Comparison of ENCODE assay signal across 8 cellular contexts in the genomic region with DNA sequence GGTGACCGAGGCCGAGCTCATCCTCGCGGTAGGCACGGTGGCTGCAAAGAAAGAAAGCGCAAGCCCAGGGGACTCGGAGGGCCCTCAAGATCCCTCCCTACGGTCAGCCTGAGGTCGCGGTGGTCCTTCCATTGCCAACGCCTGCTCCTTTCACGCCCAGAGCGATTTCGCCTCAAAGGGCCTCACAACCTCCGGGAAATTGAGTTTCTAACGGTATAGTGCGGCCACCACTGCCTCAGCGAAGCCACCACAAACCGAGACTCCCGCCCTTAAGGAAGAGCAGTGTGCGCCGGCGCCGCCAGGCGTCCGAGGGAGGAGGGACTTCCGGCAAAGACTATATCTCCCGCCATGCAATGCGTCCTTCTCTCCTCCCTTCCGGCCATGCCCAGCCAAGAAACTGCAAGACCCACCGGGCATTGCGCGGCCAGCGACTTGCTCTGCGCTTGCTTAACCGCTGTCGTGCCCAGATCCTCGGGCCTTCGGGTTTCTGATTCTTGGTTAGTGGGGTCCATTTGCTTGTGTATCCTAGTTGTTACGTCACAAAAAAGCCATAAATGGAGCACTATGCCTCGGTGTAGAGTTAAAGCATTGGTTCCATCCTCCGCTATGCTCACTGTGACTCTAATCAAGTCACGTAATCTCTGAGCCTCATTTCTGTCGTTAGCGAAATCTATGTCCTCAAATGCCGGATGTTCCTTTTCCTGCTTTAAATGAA. TPM values are rescaled to one million over a fixed set of nuclear protein-coding genes. Genes with fewer than 3 reads are reported as not detected.
DNase-seq lines count a peak whose midpoint lies in the region; ATAC-seq and TF ChIP-seq lines count a peak whose summit lies in the region.

HAUS6 (minus strand) TSS at position 274 of the 715 bp plus-strand sequence; CDS start at position 21, 253 bp downstream.

- H3K9me2 ChIP-seq in OCI-LY7 (ENCODE audit: insufficient read depth, low read length), result no peaks in the 10 kb centered on the region

- intact Hi-C loops in OCI-LY7 (cut with micrococcal nuclease; ENCODE audit: unreplicated experiment), result loop anchor here (1.0 to 10.0 kb wide), 4 partner anchors 53 to 355 kb away; partner anchors contain the start of genes DENND4C and RRAGA

- H4K20me1 ChIP-seq in OCI-LY7 (ENCODE audit: insufficient read depth, low read length), result peaks cover 8% of the 10 kb centered on the region; the same call in 1 of the 2 replicates

- peaks cover 21% of the 10 kb centered on the region for H3K4me1 ChIP-seq in OCI-LY7 (ENCODE audit: insufficient read depth, low read length, poor library complexity, severe bottlenecking)

- peak; percentile 96 for ATAC-seq in GM21526 (IDR thresholded peaks at IDR 0.05; ENCODE audit: low FRiP score, unreplicated experiment)

- POLR2A ChIA-PET in OCI-LY7 (lab: Charles Lee), result interaction anchor here (0.5 to 2.2 kb wide), 3 partner anchors 15 to 356 kb away, joined by 3 to 8 read pairs (median 3); partner anchors contain the start of gene RRAGA

- H3K4me2 ChIP-seq in OCI-LY7 (ENCODE audit: low read length), result peak within 1 kb of the TSS; percentile 71

- peak within 1 kb of the TSS; percentile 91 for H2AFZ ChIP-seq in OCI-LY7 (ENCODE audit: low read length)

- DNase-seq in DMS114 treated with DMSO at 0.1 percent for 48 hours (lab: John Stamatoyannopoulos, UW; ENCODE audit: unreplicated experiment) (peak; percentile 88), HuH-7.5 (ENCODE audit: low spot score) (peak; percentile 57), OCI-LY7 (ENCODE audit: low spot score) (peak; percentile 96), activated T-cell treated with anti-CD3 and anti-CD28 coated beads for 1 hour (ENCODE audit: low read depth) (peak; percentile 69), endothelial cell (ENCODE audit: low spot score) (peak; percentile 87), mesothelial cell of epicardium (ENCODE audit: low spot score in 2 of 2, unreplicated experiment in 2 of 2) (peak; percentile 83 to 87)
- peak; percentile 80 to 89 for DNase-seq in stimulated activated CD8-positive, alpha-beta memory T cell treated with anti-CD3 and anti-CD28 coated beads, Interleukin-15, amount 100 ng/mL, for 48 hours (ENCODE audit: low read depth in 2 of 2)

- peak within 1 kb of the TSS; percentile 84 for H3K4me3 ChIP-seq in OCI-LY7 (ENCODE audit: low read depth, low read length, poor library complexity, severe bottlenecking)

- H3K9me3 ChIP-seq in OCI-LY7 (ENCODE audit: low read length), result no peaks in the 10 kb centered on the region

- peaks cover 8% of the 10 kb centered on the region for H3K4me1 Mint-ChIP-seq in endothelial cell (ENCODE audit: unreplicated experiment)
- H3K4me1 Mint-ChIP-seq in mesothelial cell of epicardium, result peaks cover 26% of the 10 kb centered on the region

- TF ChIP-seq CTCF in OCI-LY7 (conservative IDR thresholded peaks at IDR 0.05; ENCODE audit: low read length) (no peak), endothelial cell (IDR thresholded peaks at IDR 0.05; ENCODE audit: unreplicated experiment) (peak; percentile 45), mesothelial cell of epicardium (IDR thresholded peaks at IDR 0.05; ENCODE audit: unreplicated experiment) (peak; percentile 51)

- CTCF ChIA-PET in OCI-LY7 (lab: Charles Lee; ENCODE audit: unreplicated experiment), result no interaction called here

- peak within 1 kb of the TSS; percentile 61 for H3K27ac Mint-ChIP-seq in endothelial cell (ENCODE audit: unreplicated experiment)
- peak within 1 kb of the TSS; percentile 95 for H3K27ac Mint-ChIP-seq in mesothelial cell of epicardium

- TSS peak; percentile 97 for BruUV-seq in OCI-LY7 (replicated peaks; lab: Mats Ljungman, UMichigan)

- H3K27me3 Mint-ChIP-seq in endothelial cell (ENCODE audit: unreplicated experiment) (peaks cover 2% of the 10 kb centered on the region), mesothelial cell of epicardium (ENCODE audit: low read depth) (no peaks in the 10 kb centered on the region)

- peak within 1 kb of the TSS; percentile 95 for H3K4me3 Mint-ChIP-seq in endothelial cell (ENCODE audit: unreplicated experiment)
- H3K4me3 Mint-ChIP-seq in mesothelial cell of epicardium, result peak within 1 kb of the TSS; percentile 94

- H3K36me3 Mint-ChIP-seq in endothelial cell (ENCODE audit: low read depth, unreplicated experiment) (no peaks in the 10 kb centered on the region), mesothelial cell of epicardium (peaks cover 10% of the 10 kb centered on the region)

- peaks cover 34% of the 10 kb centered on the region for H3K36me3 ChIP-seq in OCI-LY7 (ENCODE audit: insufficient read depth, low read length)

- H3K27ac ChIP-seq in OCI-LY7 (ENCODE audit: low read depth, low read length, poor library complexity, severe bottlenecking), result peak within 1 kb of the TSS; percentile 75

- H3K9me3 Mint-ChIP-seq in endothelial cell (ENCODE audit: unreplicated experiment), result no peaks in the 10 kb centered on the region
- H3K9me3 Mint-ChIP-seq in mesothelial cell of epicardium, result peaks cover 3% of the 10 kb centered on the region

- peaks cover 47% of the 10 kb centered on the region for H3K79me2 ChIP-seq in OCI-LY7 (ENCODE audit: insufficient read depth, low read depth, low read length)

RNA-seq across cellular contexts. Expression of gene HAUS6, which starts in this region (rescaled TPM):
- total RNA-seq in OCI-LY7 (2014; rRNA removed; shearing (Covaris generic)), result 25.7 and 32.8 TPM in 2 replicates
- total RNA-seq in OCI-LY7 (2022), result 31.5 and 34.8 TPM in 2 replicates
- 19.0 TPM for total RNA-seq in endothelial cell (ENCODE audit: unreplicated experiment)
- total RNA-seq in mesothelial cell of epicardium, result 14.9 to 16.1 TPM (median 15.6 TPM) in 3 replicates

Comparison
In these comparisons a context has a peak if more than half of its experiments do, and no peak if none do; other contexts are left out.
1. Peak in every context shown above with its lines: DNase-seq, ATAC-seq, H3K4me3 ChIP-seq and H3K27ac ChIP-seq.